Comparison of ENCODE assay signal across 21 cellular contexts in genomic region chr7:159060440-159060839, GRCh38.
"Had no signal": no experiment of that assay in that cellular context is flagged by ENCODE, and none has a peak within 500 bp of the region (broad histone marks: within the 10 kb centered on the region; RNA-seq: fewer than 3 reads in every experiment).

No MANE protein-coding gene starts in this region.

- H3K4me1 Mint-ChIP-seq: activated naive CD4-positive, alpha-beta T cell treated with anti-CD3 and anti-CD28 coated beads, Interleukin-2, amount 50 U/mL, for 24 hours; brain; nephron; WTC11 had no signal

- H3K27ac Mint-ChIP-seq: activated naive CD4-positive, alpha-beta T cell treated with anti-CD3 and anti-CD28 coated beads, Interleukin-2, amount 50 U/mL, for 24 hours; brain; dendritic cell treated with granulocyte-macrophage colony-stimulating factor and Interleukin-4, amounts not matched to agents 40 ng/mL and 50 ng/mL, for 4 days; mesothelial cell of epicardium; nephron; stimulated activated naive CD8-positive, alpha-beta T cell treated with anti-CD3 and anti-CD28 coated beads, Interleukin-15, Interleukin-2, amounts not matched to agents 100 ng/mL and 50 ng/mL, for 24 hours; WTC11 had no signal

- H3K36me3 Mint-ChIP-seq: activated naive CD4-positive, alpha-beta T cell treated with anti-CD3 and anti-CD28 coated beads, Interleukin-2, amount 50 U/mL, for 24 hours; mesothelial cell of epicardium; WTC11 had no signal

- H3K9me3 Mint-ChIP-seq: activated naive CD4-positive, alpha-beta T cell treated with anti-CD3 and anti-CD28 coated beads, Interleukin-2, amount 50 U/mL, for 24 hours; dendritic cell treated with granulocyte-macrophage colony-stimulating factor and Interleukin-4, amounts not matched to agents 40 ng/mL and 50 ng/mL, for 4 days; mesothelial cell of epicardium; stimulated activated naive CD8-positive, alpha-beta T cell treated with anti-CD3 and anti-CD28 coated beads, Interleukin-15, Interleukin-2, amounts not matched to agents 100 ng/mL and 50 ng/mL, for 24 hours had no signal

- ATAC-seq: psoas muscle, WTC11 had no signal

- H3K27ac ChIP-seq: left ventricle myocardium inferior, neutrophil, ovary, psoas muscle, right atrium auricular region, tibial nerve had no signal

- H3K9me3 ChIP-seq: left ventricle myocardium inferior, neutrophil, ovary, psoas muscle, right atrium auricular region, tibial nerve had no signal

- DNase-seq: activated CD4-positive, alpha-beta T cell treated with anti-CD3 and anti-CD28 coated beads, Interleukin-2, amount 50 U/mL, for 48 hours; activated gamma-delta T cell; aorta; effector CD4-positive, alpha-beta T cell; foreskin melanocyte; left ventricle myocardium inferior; ovary; psoas muscle; stimulated activated CD4-positive, alpha-beta T cell treated with anti-CD3 and anti-CD28 coated beads, Interleukin-4, amount 100 ng/mL, for 24 hours; T-helper 1 cell; T-helper 9 cell had no signal

- H3K4me1 ChIP-seq: psoas muscle, tibial nerve had no signal

- H3K27me3 ChIP-seq: ovary, right atrium auricular region had no signal

- H3K36me3 ChIP-seq: neutrophil, ovary, right atrium auricular region, tibial nerve had no signal

- H3K27me3 Mint-ChIP-seq: activated naive CD4-positive, alpha-beta T cell treated with anti-CD3 and anti-CD28 coated beads, Interleukin-2, amount 50 U/mL, for 24 hours had no signal

- H3K4me3 Mint-ChIP-seq: activated naive CD4-positive, alpha-beta T cell treated with anti-CD3 and anti-CD28 coated beads, Interleukin-2, amount 50 U/mL, for 24 hours; brain; dendritic cell treated with granulocyte-macrophage colony-stimulating factor and Interleukin-4, amounts not matched to agents 40 ng/mL and 50 ng/mL, for 4 days; mesothelial cell of epicardium; nephron; stimulated activated naive CD8-positive, alpha-beta T cell treated with anti-CD3 and anti-CD28 coated beads, Interleukin-15, Interleukin-2, amounts not matched to agents 100 ng/mL and 50 ng/mL, for 24 hours; WTC11 had no signal

- H3K4me3 ChIP-seq: left ventricle myocardium inferior, ovary, psoas muscle, right atrium auricular region, tibial nerve had no signal
